Comparison of ENCODE assay signal across 23 cellular contexts in genomic region chr11:12218909-12219308, GRCh38.
A peak's percentile ranks its signal among the peaks of the same experiment; 100 is the strongest.
DNase-seq lines count a peak whose midpoint lies in the region; ATAC-seq and TF ChIP-seq lines count a peak whose summit lies in the region.
"Had no signal": no experiment of that assay in that cellular context is flagged by ENCODE, and none has a peak within 500 bp of the region (broad histone marks: within the 10 kb centered on the region; RNA-seq: fewer than 3 reads in every experiment).

No MANE protein-coding gene starts in this region.

- BruUV-seq in Calu3 (replicated peaks; lab: Mats Ljungman, UMichigan): TSS peak; percentile 6

- TF ChIP-seq CTCF in Calu3 (IDR thresholded peaks at IDR 0.05; ENCODE audit: unreplicated experiment) (no peak), stomach (IDR thresholded peaks at IDR 0.05) (no peak)

- CTCF ChIA-PET in Calu3 (lab: Charles Lee): no interaction called here

- H3K9me3 Mint-ChIP-seq in Calu3 (ENCODE audit: low read depth, unreplicated experiment): no peaks in the 10 kb centered on the region
- H3K9me3 Mint-ChIP-seq in stimulated activated naive B cell treated with anti-CD40 and anti-IgM and Interleukin-4, amounts not matched to agents 10 μg/mL and 1 μg/mL and 100 μg/mL, for 72 hours: no peaks in the 10 kb centered on the region
- H3K9me3 Mint-ChIP-seq: activated naive CD4-positive, alpha-beta T cell treated with anti-CD3 and anti-CD28 coated beads, Interleukin-2, amount 10 ng/mL, durations not matched to agents 7 days and 5 days; activated T-cell treated with anti-CD3 and anti-CD28 coated beads, Interleukin-2, amount 50 U/mL, for 24 hours; endodermal cell; naive thymus-derived CD8-positive, alpha-beta T cell had no signal

- peak overlapping the region; percentile 30 for H3K4me3 Mint-ChIP-seq in Calu3 (ENCODE audit: low read depth, unreplicated experiment)
- no peak overlapping the region for H3K4me3 Mint-ChIP-seq in stimulated activated naive B cell treated with anti-CD40 and anti-IgM and Interleukin-4, amounts not matched to agents 10 μg/mL and 1 μg/mL and 100 μg/mL, for 72 hours
- H3K4me3 Mint-ChIP-seq: activated CD8-positive, alpha-beta T cell treated with anti-CD3 and anti-CD28 coated beads, Interleukin-2, amount 10 ng/mL, durations not matched to agents 7 days and 5 days; activated naive CD4-positive, alpha-beta T cell treated with anti-CD3 and anti-CD28 coated beads, Interleukin-2, amount 10 ng/mL, durations not matched to agents 7 days and 5 days; activated T-cell treated with anti-CD3 and anti-CD28 coated beads, Interleukin-2, amount 50 U/mL, for 24 hours; endodermal cell; naive thymus-derived CD8-positive, alpha-beta T cell had no signal

- intact Hi-C loops in Calu3 (cut with micrococcal nuclease; ENCODE audit: unreplicated experiment): loop anchor here (10.0 kb wide), 1 partner anchor 104 kb away; the partner anchor contains the start of gene MICAL2
- intact Hi-C loops in stomach (cut with DNase I; ENCODE audit: low total_unique reads): loop anchor here (10.0 kb wide), 1 partner anchor 114 kb away; no protein-coding TSS in a partner anchor

- peaks cover 64% of the 10 kb centered on the region for H3K36me3 Mint-ChIP-seq in Calu3 (ENCODE audit: insufficient read depth, unreplicated experiment)
- H3K36me3 Mint-ChIP-seq in stimulated activated naive B cell treated with anti-CD40 and anti-IgM and Interleukin-4, amounts not matched to agents 10 μg/mL and 1 μg/mL and 100 μg/mL, for 72 hours: no peaks in the 10 kb centered on the region

- H3K27me3 Mint-ChIP-seq in Calu3 (ENCODE audit: unreplicated experiment): no peaks in the 10 kb centered on the region
- H3K27me3 Mint-ChIP-seq in stimulated activated naive B cell treated with anti-CD40 and anti-IgM and Interleukin-4, amounts not matched to agents 10 μg/mL and 1 μg/mL and 100 μg/mL, for 72 hours: peaks cover 29 to 45% of the 10 kb centered on the region in 2 donors
- H3K27me3 Mint-ChIP-seq: activated naive CD4-positive, alpha-beta T cell treated with anti-CD3 and anti-CD28 coated beads, Interleukin-2, amount 10 ng/mL, durations not matched to agents 7 days and 5 days; activated T-cell treated with anti-CD3 and anti-CD28 coated beads, Interleukin-2, amount 50 U/mL, for 24 hours had no signal

- H3K4me1 Mint-ChIP-seq in Calu3 (ENCODE audit: low read depth, unreplicated experiment): peaks cover 36% of the 10 kb centered on the region
- H3K4me1 Mint-ChIP-seq in stimulated activated naive B cell treated with anti-CD40 and anti-IgM and Interleukin-4, amounts not matched to agents 10 μg/mL and 1 μg/mL and 100 μg/mL, for 72 hours: peaks cover 7 to 20% of the 10 kb centered on the region in 2 donors

- no peak for TF ChIP-seq EP300 in stomach (IDR thresholded peaks at IDR 0.05)

- H3K27ac ChIP-seq in stomach: peak overlapping the region; percentile 58 to 88 (median 79)
- H3K27ac ChIP-seq: GM23248, SK-N-MC had no signal

- no peaks in the 10 kb centered on the region for H3K9me3 ChIP-seq in stomach

- H3K4me3 ChIP-seq in stomach: no peak overlapping the region
- H3K4me3 ChIP-seq: GM23248, SK-N-MC had no signal

- no peaks in the 10 kb centered on the region for H3K27me3 ChIP-seq in stomach

- ATAC-seq in left lobe of liver (peak; percentile 72), HG03432 (IDR thresholded peaks at IDR 0.05; ENCODE audit: unreplicated experiment) (no peak), HG02610 (IDR thresholded peaks at IDR 0.05; ENCODE audit: unreplicated experiment) (no peak)
- no peak for ATAC-seq in stimulated activated naive B cell treated with anti-CD40 and anti-IgM and Interleukin-4, amounts not matched to agents 10 μg/mL and 1 μg/mL and 100 μg/mL, for 72 hours (replicated peaks)
- ATAC-seq: activated CD8-positive, alpha-beta T cell treated with anti-CD3 and anti-CD28 coated beads, Interleukin-2, amount 10 ng/mL, durations not matched to agents 7 days and 5 days; naive thymus-derived CD8-positive, alpha-beta T cell; Panc1 had no signal

- 36 to 56% (median 47%) methylated on average over 4 of the region's 4 CpGs for WGBS in stomach, 5 donors

- H3K36me3 ChIP-seq in stomach: peaks cover 9 to 77% (median 33%) of the 10 kb centered on the region in 4 donors

- peak overlapping the region; percentile 73 for H3K27ac Mint-ChIP-seq in Calu3 (ENCODE audit: unreplicated experiment)
- no peak overlapping the region for H3K27ac Mint-ChIP-seq in stimulated activated naive B cell treated with anti-CD40 and anti-IgM and Interleukin-4, amounts not matched to agents 10 μg/mL and 1 μg/mL and 100 μg/mL, for 72 hours
- H3K27ac Mint-ChIP-seq: activated CD8-positive, alpha-beta T cell treated with anti-CD3 and anti-CD28 coated beads, Interleukin-2, amount 10 ng/mL, durations not matched to agents 7 days and 5 days; activated naive CD4-positive, alpha-beta T cell treated with anti-CD3 and anti-CD28 coated beads, Interleukin-2, amount 10 ng/mL, durations not matched to agents 7 days and 5 days; activated T-cell treated with anti-CD3 and anti-CD28 coated beads, Interleukin-2, amount 50 U/mL, for 24 hours; endodermal cell had no signal

- DNase-seq in Calu3 (no peak), NCI-H69 (lab: John Stamatoyannopoulos, UW) (peak; percentile 37), left lobe of liver (ENCODE audit: low spot score) (peak; percentile 79), stomach (peak; percentile 55), NCI-H1436 treated with DMSO at 0.1 percent for 48 hours (lab: John Stamatoyannopoulos, UW) (no peak)
- no peak for DNase-seq in stimulated activated naive B cell treated with anti-CD40 and anti-IgM and Interleukin-4, amounts not matched to agents 10 μg/mL and 1 μg/mL and 100 μg/mL, for 72 hours
- DNase-seq: activated CD8-positive, alpha-beta T cell treated with anti-CD3 and anti-CD28 coated beads, Interleukin-2, amount 10 ng/mL, durations not matched to agents 7 days and 5 days; activated naive CD4-positive, alpha-beta T cell treated with anti-CD3 and anti-CD28 coated beads, Interleukin-2, amount 10 ng/mL, durations not matched to agents 7 days and 5 days; activated T-cell treated with anti-CD3 and anti-CD28 coated beads, Interleukin-2, amount 50 U/mL, for 24 hours; anterior cingulate cortex; COR-L47; endodermal cell; GM23248; mammary epithelial cell; naive thymus-derived CD8-positive, alpha-beta T cell; NCI-H1694; NCI-H2227 treated with DMSO at 0.1 percent for 48 hours; posterior cingulate gyrus; T-helper 9 cell had no signal

- no peak for TF ChIP-seq POLR2A in stomach (IDR thresholded peaks at IDR 0.05)

- peaks cover 84 to 94% (median 90%) of the 10 kb centered on the region in 4 donors for H3K4me1 ChIP-seq in stomach

Comparison
In these comparisons a context has a peak if more than half of its experiments do, and no peak if none do; other contexts are left out.
1. DNase-seq: peak in NCI-H69 (single experiment), left lobe of liver (single experiment) and stomach (single experiment); none in Calu3 (single experiment), stimulated activated naive B cell treated with anti-CD40 and anti-IgM and Interleukin-4, amounts not matched to agents 10 μg/mL and 1 μg/mL and 100 μg/mL, for 72 hours (single experiment) and NCI-H1436 treated with DMSO at 0.1 percent for 48 hours (single experiment).